15 cellular contexts compared by ENCODE assay signal in genomic region chr20:50792708-50793574, GRCh38. TPM values are rescaled to one million over a fixed set of nuclear protein-coding genes. Genes with fewer than 3 reads are reported as not detected.
DNase-seq lines count a peak whose midpoint lies in the region; ATAC-seq, FAIRE-seq and TF ChIP-seq lines count a peak whose summit lies in the region.
"Had no signal": no experiment of that assay in that cellular context is flagged by ENCODE, and none has a peak within 500 bp of the region (broad histone marks: within the 10 kb centered on the region; RNA-seq: fewer than 3 reads in every experiment).

No MANE protein-coding gene starts in this region.

- H3K9me3 Mint-ChIP-seq in T-helper 2 cell treated with Interferon-gamma antibody and Interleukin-4, amounts not matched to agents 5 μg/mL and 100 μg/mL, for 36 hours: no peaks in the 10 kb centered on the region
- H3K9me3 Mint-ChIP-seq in stimulated activated naive B cell treated with anti-CD40 and anti-IgM and Interleukin-4, amounts not matched to agents 10 μg/mL and 1 μg/mL and 100 μg/mL, for 72 hours: no peaks in the 10 kb centered on the region
- H3K9me3 Mint-ChIP-seq: activated T-cell treated with anti-CD3 and anti-CD28 coated beads, Interleukin-2, amount 50 U/mL, for 24 hours; WTC11 had no signal

- H2AFZ ChIP-seq in HepG2 (ENCODE audit: low read length): peak overlapping the region; percentile 55
- no peak overlapping the region for H2AFZ ChIP-seq in smooth muscle cell (ENCODE audit: low read depth)

- TF ChIP-seq RAD21 in HepG2 (CRISPR knock-in tag; IDR thresholded peaks at IDR 0.05): no peak

- TF ChIP-seq POLR2A in HepG2 (IDR thresholded peaks at IDR 0.05; ENCODE audit: insufficient read depth in 1 of 2, low read depth in 2 of 2, low read length in 2 of 2): no peak

- POLR2A ChIA-PET in HepG2 (lab: Yijun Ruan, JAX): interaction anchor here (0.6 to 2.9 kb wide), 6 partner anchors 26 to 165 kb away, joined by 3 to 29 read pairs (median 10); partner anchors contain the start of genes ADNP, DPM1, MOCS3 and PARD6B

- CTCF ChIA-PET in HepG2 (lab: Yijun Ruan, JAX; ENCODE audit: low intra/inter-chr PET ratio, low total read pairs): interaction anchor here (0.6 to 3.3 kb wide), 3 partner anchors 26 to 1450 kb away, joined by 3 to 62 read pairs (median 18); partner anchors contain the start of gene ADNP

- FAIRE-seq in HepG2 (lab: Jason Lieb, UNC): no peak
- FAIRE-seq: frontal cortex had no signal

- H3K4me2 ChIP-seq in HepG2 (ENCODE audit: low read depth, low read length) (peak overlapping the region; percentile 67), smooth muscle cell (no peak overlapping the region)

- in situ Hi-C loops in HepG2 (cut with HindIII; ENCODE audit: extremely low pct_ligation_motif_present, low pct_unique_long_range_greater_than_20kb): loop anchor here (10.0 to 25.0 kb wide), 2 partner anchors 142 to 519 kb away; partner anchors contain the start of gene ADNP

- H3K36me3 ChIP-seq in SJCRH30 (no peaks in the 10 kb centered on the region), HepG2 (replicated peaks in 1 of 2; ENCODE audit: control insufficient read depth in 1 of 2, insufficient read depth in 2 of 2, low read length in 2 of 2) (no peaks in the 10 kb centered on the region), smooth muscle cell (ENCODE audit: low read depth) (no peaks in the 10 kb centered on the region)
- no peaks in the 10 kb centered on the region for H3K36me3 ChIP-seq in effector memory CD4-positive, alpha-beta T cell (ENCODE audit: control insufficient read depth, insufficient read depth, low read length)
- H3K36me3 ChIP-seq: suprapubic skin had no signal

- DNase-seq in T-helper 2 cell treated with Interferon-gamma antibody and Interleukin-4, amounts not matched to agents 5 μg/mL and 100 μg/mL, for 36 hours (ENCODE audit: low spot score): no peak
- DNase-seq in T-helper 2 cell: no peak
- peak; percentile 55 to 77 for DNase-seq in SJCRH30
- no peak for DNase-seq in HepG2 (ENCODE audit: low spot score)
- DNase-seq in stimulated activated naive B cell treated with anti-CD40 and anti-IgM and Interleukin-4, amounts not matched to agents 10 μg/mL and 1 μg/mL and 100 μg/mL, for 72 hours: no peak
- DNase-seq in smooth muscle cell (lab: John Stamatoyannopoulos, UW; ENCODE audit: unreplicated experiment): no peak
- DNase-seq in NCI-H226: no peak
- no peak for DNase-seq in effector memory CD4-positive, alpha-beta T cell
- DNase-seq: 8988T, NCI-H1436 treated with DMSO at 0.1 percent for 48 hours had no signal

- intact Hi-C loops in HepG2 (cut with micrococcal nuclease; ENCODE audit: unreplicated experiment): loop anchor here (5.0 kb wide), 2 partner anchors 189 to 514 kb away; no protein-coding TSS in a partner anchor

- H3K9me3 ChIP-seq in SJCRH30 (replicated peaks): no peaks in the 10 kb centered on the region
- H3K9me3 ChIP-seq in HepG2 (ENCODE audit: low read length): no peaks in the 10 kb centered on the region
- H3K9me3 ChIP-seq in smooth muscle cell (replicated peaks; ENCODE audit: low read depth): no peaks in the 10 kb centered on the region
- H3K9me3 ChIP-seq in effector memory CD4-positive, alpha-beta T cell (ENCODE audit: control insufficient read depth, low read length): no peaks in the 10 kb centered on the region
- H3K9me3 ChIP-seq: suprapubic skin had no signal

- peaks cover 14% of the 10 kb centered on the region for H3K4me1 Mint-ChIP-seq in T-helper 2 cell treated with Interferon-gamma antibody and Interleukin-4, amounts not matched to agents 5 μg/mL and 100 μg/mL, for 36 hours (ENCODE audit: low read depth)
- H3K4me1 Mint-ChIP-seq in stimulated activated naive B cell treated with anti-CD40 and anti-IgM and Interleukin-4, amounts not matched to agents 10 μg/mL and 1 μg/mL and 100 μg/mL, for 72 hours: peaks cover 4 to 29% of the 10 kb centered on the region in 2 donors

- no peaks in the 10 kb centered on the region for H3K27me3 Mint-ChIP-seq in T-helper 2 cell treated with Interferon-gamma antibody and Interleukin-4, amounts not matched to agents 5 μg/mL and 100 μg/mL, for 36 hours (ENCODE audit: low read depth)
- no peaks in the 10 kb centered on the region for H3K27me3 Mint-ChIP-seq in stimulated activated naive B cell treated with anti-CD40 and anti-IgM and Interleukin-4, amounts not matched to agents 10 μg/mL and 1 μg/mL and 100 μg/mL, for 72 hours
- H3K27me3 Mint-ChIP-seq: activated T-cell treated with anti-CD3 and anti-CD28 coated beads, Interleukin-2, amount 50 U/mL, for 24 hours had no signal

- 27% methylated on average over 14 of the region's 14 CpGs for WGBS in HepG2 (ENCODE audit: low lambda C conversion rate)
- WGBS in smooth muscle cell (ENCODE audit: low lambda C conversion rate): 81% methylated on average over 14 of the region's 14 CpGs

- peaks cover 16% of the 10 kb centered on the region for H3F3A ChIP-seq in smooth muscle cell (ENCODE audit: low read depth)

- H4K20me1 ChIP-seq in HepG2 (ENCODE audit: insufficient read depth, low read length): no peaks in the 10 kb centered on the region
- H4K20me1 ChIP-seq in smooth muscle cell (ENCODE audit: low read depth): no peaks in the 10 kb centered on the region

- H3K4me1 ChIP-seq in SJCRH30 (peaks cover 30% of the 10 kb centered on the region), HepG2 (ENCODE audit: insufficient read depth, low read length) (peaks cover 55% of the 10 kb centered on the region), smooth muscle cell (ENCODE audit: low read depth) (peaks cover 21% of the 10 kb centered on the region)
- H3K4me1 ChIP-seq in effector memory CD4-positive, alpha-beta T cell (ENCODE audit: control insufficient read depth, insufficient read depth, low read length, poor library complexity, severe bottlenecking): peaks cover 15% of the 10 kb centered on the region

- BruUV-seq in HepG2 (replicated peaks; lab: Mats Ljungman, UMichigan): no TSS peak

- H3K27me3 ChIP-seq in SJCRH30: no peaks in the 10 kb centered on the region
- H3K27me3 ChIP-seq in HepG2 (ENCODE audit: control insufficient read depth in 1 of 2, insufficient read depth in 2 of 2, low read length in 2 of 2): no peaks in the 10 kb centered on the region
- H3K27me3 ChIP-seq in smooth muscle cell (ENCODE audit: low read depth): no peaks in the 10 kb centered on the region
- no peaks in the 10 kb centered on the region for H3K27me3 ChIP-seq in effector memory CD4-positive, alpha-beta T cell (replicated peaks; ENCODE audit: control insufficient read depth, insufficient read depth, low read length, poor library complexity, severe bottlenecking)
- H3K27me3 ChIP-seq: suprapubic skin had no signal

- TF ChIP-seq EP300 in HepG2 (IDR thresholded peaks at IDR 0.05; ENCODE audit: low read depth in 2 of 2, low read length in 2 of 2): no peak
- TF ChIP-seq EP300 in HepG2 (CRISPR knock-in tag; IDR thresholded peaks at IDR 0.05; ENCODE audit: borderline replicate concordance): no peak

- H3K79me2 ChIP-seq in HepG2 (ENCODE audit: insufficient read depth, low read length) (no peaks in the 10 kb centered on the region), smooth muscle cell (ENCODE audit: low read depth) (no peaks in the 10 kb centered on the region)

- H3K4me3 Mint-ChIP-seq in T-helper 2 cell treated with Interferon-gamma antibody and Interleukin-4, amounts not matched to agents 5 μg/mL and 100 μg/mL, for 36 hours: peak overlapping the region; percentile 42
- no peak overlapping the region for H3K4me3 Mint-ChIP-seq in stimulated activated naive B cell treated with anti-CD40 and anti-IgM and Interleukin-4, amounts not matched to agents 10 μg/mL and 1 μg/mL and 100 μg/mL, for 72 hours

- TF ChIP-seq CTCF in HepG2 (CRISPR knock-in tag; IDR thresholded peaks at IDR 0.05): peak; percentile 19; the same call in 1 of the 2 replicates
- TF ChIP-seq CTCF in smooth muscle cell (IDR thresholded peaks at IDR 0.05; ENCODE audit: borderline replicate concordance, insufficient read depth, poor library complexity, severe bottlenecking): no peak

- H3K27ac ChIP-seq in SJCRH30 (peak overlapping the region; percentile 9), HepG2 (ENCODE audit: extremely low read length, insufficient read depth, low read length) (no peak overlapping the region), smooth muscle cell (ENCODE audit: low read depth) (no peak overlapping the region)
- H3K27ac ChIP-seq in effector memory CD4-positive, alpha-beta T cell (ENCODE audit: insufficient read depth, low read length, poor library complexity, severe bottlenecking): no peak overlapping the region
- H3K27ac ChIP-seq: SK-N-MC, suprapubic skin had no signal

- ATAC-seq in HepG2: no peak
- ATAC-seq in stimulated activated naive B cell treated with anti-CD40 and anti-IgM and Interleukin-4, amounts not matched to agents 10 μg/mL and 1 μg/mL and 100 μg/mL, for 72 hours (replicated peaks): no peak
- ATAC-seq: WTC11 had no signal

- no peaks in the 10 kb centered on the region for H3K36me3 Mint-ChIP-seq in T-helper 2 cell treated with Interferon-gamma antibody and Interleukin-4, amounts not matched to agents 5 μg/mL and 100 μg/mL, for 36 hours (ENCODE audit: low read depth)
- peaks cover 0 to under 1% of the 10 kb centered on the region in 2 donors for H3K36me3 Mint-ChIP-seq in stimulated activated naive B cell treated with anti-CD40 and anti-IgM and Interleukin-4, amounts not matched to agents 10 μg/mL and 1 μg/mL and 100 μg/mL, for 72 hours
- H3K36me3 Mint-ChIP-seq: WTC11 had no signal

- H3K27ac Mint-ChIP-seq in T-helper 2 cell treated with Interferon-gamma antibody and Interleukin-4, amounts not matched to agents 5 μg/mL and 100 μg/mL, for 36 hours: no peak overlapping the region
- peak overlapping the region; percentile 60 for H3K27ac Mint-ChIP-seq in stimulated activated naive B cell treated with anti-CD40 and anti-IgM and Interleukin-4, amounts not matched to agents 10 μg/mL and 1 μg/mL and 100 μg/mL, for 72 hours
- H3K27ac Mint-ChIP-seq: activated T-cell treated with anti-CD3 and anti-CD28 coated beads, Interleukin-2, amount 50 U/mL, for 24 hours; WTC11 had no signal

- peak overlapping the region; percentile 14; the same call in 1 of the 2 replicates for H3K4me3 ChIP-seq in SJCRH30
- H3K4me3 ChIP-seq in HepG2 (replicated peaks in 1 of 3; ENCODE audit: insufficient read depth in 1 of 3, low read depth in 2 of 3, low read length in 3 of 3): no peak overlapping the region; a peak in 1 of 6 replicates
- H3K4me3 ChIP-seq in smooth muscle cell: no peak overlapping the region
- no peak overlapping the region for H3K4me3 ChIP-seq in effector memory CD4-positive, alpha-beta T cell (ENCODE audit: insufficient read depth, low read depth, low read length, poor library complexity, severe bottlenecking)
- H3K4me3 ChIP-seq: SK-N-MC, suprapubic skin had no signal

- no peak overlapping the region; the same call in 1 of the 2 replicates for H3K9ac ChIP-seq in HepG2 (ENCODE audit: insufficient read depth, low read depth, low read length)
- H3K9ac ChIP-seq in smooth muscle cell (ENCODE audit: low read depth): no peak overlapping the region

RNA-seq across cellular contexts. Expression of gene BCAS4, which starts 1.9 kb away (rescaled TPM):
- 5.3 and 5.8 TPM in 2 replicates for total RNA-seq in SJCRH30 (2014; rRNA removed; shearing (Covaris generic))
- total RNA-seq in HepG2 (2016; rRNA removed; fragmentation: Illumina TruSeq; extraction: Trizol): 5.9 and 7.2 TPM in 2 replicates
- 3.6 and 4.1 TPM in 2 replicates for total RNA-seq in HepG2 (2016; cell fraction: cytosol; rRNA removed; fragmentation: Illumina TruSeq; extraction: Trizol; ENCODE audit: low read depth)
- total RNA-seq in HepG2 (2016; cell fraction: insoluble cytoplasmic fraction; rRNA removed; fragmentation: Illumina TruSeq; extraction: Trizol): 7.0 and 8.2 TPM in 2 replicates
- total RNA-seq in HepG2 (2016; cell fraction: membrane; rRNA removed; fragmentation: Illumina TruSeq; extraction: Trizol): 6.0 and 7.8 TPM in 2 replicates
- total RNA-seq in HepG2 (2016; cell fraction: nucleus; rRNA removed; fragmentation: Illumina TruSeq; extraction: Trizol): 3.0 and 4.1 TPM in 2 replicates
- polyA plus RNA-seq in HepG2 (2011; rRNA removed): 7.9 and 8.0 TPM in 2 replicates
- 6.7 and 10.5 TPM in 2 replicates for polyA plus RNA-seq in HepG2 (2011; cell fraction: cytosol; rRNA removed)
- 4.6 and 7.3 TPM in 2 replicates for polyA plus RNA-seq in HepG2 (2011; cell fraction: nucleus; rRNA removed)
- polyA plus RNA-seq in HepG2 (2012): 3.8 and 5.2 TPM in 2 replicates
- polyA plus RNA-seq in HepG2 (2016; cell fraction: cytosol; fragmentation: Illumina TruSeq; extraction: Trizol; ENCODE audit: low read depth): 6.8 and 7.0 TPM in 2 replicates
- 6.9 and 7.1 TPM in 2 replicates for polyA plus RNA-seq in HepG2 (2016; cell fraction: insoluble cytoplasmic fraction; fragmentation: Illumina TruSeq; extraction: Trizol; ENCODE audit: low read depth)
- 5.1 and 6.4 TPM in 2 replicates for polyA plus RNA-seq in HepG2 (2016; cell fraction: membrane; fragmentation: Illumina TruSeq; extraction: Trizol; ENCODE audit: low read depth)
- polyA plus RNA-seq in HepG2 (2016; cell fraction: nucleus; fragmentation: Illumina TruSeq; extraction: Trizol; ENCODE audit: insufficient read depth, low read depth): 3.6 and 6.6 TPM in 2 replicates
- polyA minus RNA-seq in HepG2 (2011; rRNA and poly(A)+ RNA removed; ENCODE audit: low replicate concordance): 0.07 and 10.0 TPM in 2 replicates
- 2.9 and 4.1 TPM in 2 replicates for polyA minus RNA-seq in HepG2 (2011; cell fraction: cytosol; rRNA and poly(A)+ RNA removed)
- polyA minus RNA-seq in HepG2 (2011; cell fraction: nucleus; rRNA and poly(A)+ RNA removed): 2.9 and 4.1 TPM in 2 replicates
- total RNA-seq in smooth muscle cell: 1.1 and 5.3 TPM in 2 replicates
- 13.1 and 14.1 TPM in 2 replicates for polyA plus RNA-seq in smooth muscle cell

Comparison
In these comparisons a context has a peak if more than half of its experiments do, and no peak if none do; other contexts are left out.
1. DNase-seq: peak in SJCRH30 (2 of 2); none in T-helper 2 cell treated with Interferon-gamma antibody and Interleukin-4, amounts not matched to agents 5 μg/mL and 100 μg/mL, for 36 hours (single experiment), T-helper 2 cell (0 of 5), HepG2 (single experiment), stimulated activated naive B cell treated with anti-CD40 and anti-IgM and Interleukin-4, amounts not matched to agents 10 μg/mL and 1 μg/mL and 100 μg/mL, for 72 hours (single experiment), smooth muscle cell (single experiment), NCI-H226 (single experiment) and effector memory CD4-positive, alpha-beta T cell (0 of 3).